9 cellular contexts compared by ENCODE assay signal in the genomic region with DNA sequence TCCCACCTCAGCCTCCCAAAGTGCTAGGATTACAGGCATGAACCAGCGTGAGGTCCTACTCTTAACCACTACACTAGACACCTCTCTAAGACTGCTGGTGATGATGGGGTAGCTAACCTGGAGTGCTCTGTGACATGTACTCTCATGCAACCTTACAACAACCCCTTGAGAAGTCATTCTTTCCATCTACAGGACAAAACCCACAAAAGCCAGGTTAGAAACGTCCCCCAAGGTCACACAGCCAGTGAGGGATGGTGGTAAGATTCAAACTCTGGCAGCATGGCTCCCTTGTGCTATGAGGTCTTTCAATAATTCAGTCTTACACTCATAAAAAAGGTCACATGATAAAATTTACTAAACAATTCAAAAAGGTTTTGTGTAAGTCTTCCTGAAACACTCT.
DNase-seq lines count a peak whose midpoint lies in the region; TF ChIP-seq lines count a peak whose summit lies in the region.
"Had no signal": no experiment of that assay in that cellular context is flagged by ENCODE, and none has a peak within 500 bp of the region (broad histone marks: within the 10 kb centered on the region; RNA-seq: fewer than 3 reads in every experiment).

No MANE protein-coding gene starts in this region.

- H3K4me3 ChIP-seq in HEK293 (ENCODE audit: low read depth, low read length) (no peak overlapping the region), foreskin fibroblast (ENCODE audit: low read depth in 1 of 2, low read length in 2 of 2) (peak overlapping the region; percentile 80 to 93)

- H3K27ac Mint-ChIP-seq in activated CD4-positive, alpha-beta T cell treated with anti-CD3 and anti-CD28 coated beads, Interleukin-2, amount 10 ng/mL, durations not matched to agents 7 days and 5 days: no peak overlapping the region

- CTCF ChIA-PET in HEK293 (lab: Yijun Ruan, JAX): interaction anchor here (0.6 to 1.3 kb wide), 9 partner anchors 13 to 420 kb away, joined by 3 to 7 read pairs (median 3); a partner anchor contains a TSS
- CTCF ChIA-PET in activated CD4-positive, alpha-beta T cell treated with anti-CD3 and anti-CD28 coated beads, Interleukin-2, amount 10 ng/mL, durations not matched to agents 7 days and 5 days (lab: Charles Lee): interaction anchor here (0.7 to 7.3 kb wide), 9 partner anchors 11 to 225 kb away, joined by 3 to 49 read pairs (median 3); no protein-coding TSS in a partner anchor

- no peak overlapping the region; the same call in 1 of the 2 replicates for H3K27ac ChIP-seq in HEK293 (ENCODE audit: extremely low read depth, low read depth, low read length)

- H3K9me3 ChIP-seq in HEK293 (ENCODE audit: control insufficient read depth, insufficient read depth, low read depth, low read length): no peaks in the 10 kb centered on the region

- H3K4me1 Mint-ChIP-seq in activated CD4-positive, alpha-beta T cell treated with anti-CD3 and anti-CD28 coated beads, Interleukin-2, amount 10 ng/mL, durations not matched to agents 7 days and 5 days: peaks cover 26% of the 10 kb centered on the region

- no peaks in the 10 kb centered on the region for H3K36me3 Mint-ChIP-seq in activated CD4-positive, alpha-beta T cell treated with anti-CD3 and anti-CD28 coated beads, Interleukin-2, amount 10 ng/mL, durations not matched to agents 7 days and 5 days (ENCODE audit: low read depth)

- H3K4me1 ChIP-seq in HEK293 (ENCODE audit: control insufficient read depth, insufficient read depth, low read length): peaks cover 11% of the 10 kb centered on the region

- DNase-seq in activated CD4-positive, alpha-beta T cell treated with anti-CD3 and anti-CD28 coated beads, Interleukin-2, amount 10 ng/mL, durations not matched to agents 7 days and 5 days: no peak
- DNase-seq in foreskin fibroblast (peak in 1 of 2 donors; percentile 10), HT-29 (ENCODE audit: low spot score) (no peak), HCEC 1CT (no peak), NCI-H226 (no peak), NCI-H2196 treated with DMSO at 0.1 percent for 48 hours (lab: John Stamatoyannopoulos, UW; ENCODE audit: unreplicated experiment) (no peak)
- DNase-seq in stimulated activated CD8-positive, alpha-beta memory T cell treated with anti-CD3 and anti-CD28 coated beads, Interleukin-4, amount 100 ng/mL, for 48 hours: peak; percentile 34
- DNase-seq: NCI-H524 treated with DMSO at 0.1 percent for 48 hours had no signal

- TF ChIP-seq CTCF in HEK293 (tag by site-specific recombination; IDR thresholded peaks at IDR 0.05) (no peak), foreskin fibroblast (IDR thresholded peaks at IDR 0.05; ENCODE audit: low read depth, low read length) (no peak)

- no peaks in the 10 kb centered on the region for H3K27me3 Mint-ChIP-seq in activated CD4-positive, alpha-beta T cell treated with anti-CD3 and anti-CD28 coated beads, Interleukin-2, amount 10 ng/mL, durations not matched to agents 7 days and 5 days

- H3K9me3 Mint-ChIP-seq in activated CD4-positive, alpha-beta T cell treated with anti-CD3 and anti-CD28 coated beads, Interleukin-2, amount 10 ng/mL, durations not matched to agents 7 days and 5 days: no peaks in the 10 kb centered on the region

- no peaks in the 10 kb centered on the region for H3K36me3 ChIP-seq in HEK293 (ENCODE audit: control insufficient read depth in 2 of 2, insufficient read depth in 1 of 2, low read length in 2 of 2)

- POLR2A ChIA-PET in HEK293 (lab: Yijun Ruan, JAX): interaction anchor here (1.0 to 7.3 kb wide), 3 partner anchors 10 to 96 kb away, joined by 4 to 177 read pairs (median 78); a partner anchor contains a TSS
- POLR2A ChIA-PET in activated CD4-positive, alpha-beta T cell treated with anti-CD3 and anti-CD28 coated beads, Interleukin-2, amount 10 ng/mL, durations not matched to agents 7 days and 5 days (lab: Charles Lee): interaction anchor here (0.6 to 0.7 kb wide), 2 partner anchors 84 to 109 kb away, joined by 3 to 6 read pairs; no protein-coding TSS in a partner anchor

- H3K4me3 Mint-ChIP-seq in activated CD4-positive, alpha-beta T cell treated with anti-CD3 and anti-CD28 coated beads, Interleukin-2, amount 10 ng/mL, durations not matched to agents 7 days and 5 days: peak overlapping the region; percentile 98

TF ChIP-seq in HEK293, 187 proteins besides CTCF, POLR2A, EP300 and RAD21:
- peak; percentile 28; the same call in 1 of the 2 replicates for TF ChIP-seq ZBTB48 (tag by site-specific recombination; IDR thresholded peaks at IDR 0.05)
- no peak for TF ChIP-seq ZNF654 (tag by site-specific recombination; IDR thresholded peaks at IDR 0.05; ENCODE audit: low read depth)
- TF ChIP-seq ZFP37 (tag by site-specific recombination; IDR thresholded peaks at IDR 0.05): no peak
- no peak for TF ChIP-seq REPIN1 (tag by site-specific recombination; IDR thresholded peaks at IDR 0.05; ENCODE audit: low read depth)
- no peak for TF ChIP-seq ZNF112 (tag by site-specific recombination; IDR thresholded peaks at IDR 0.05)
- no peak for TF ChIP-seq ZNF544 (tag by site-specific recombination; IDR thresholded peaks at IDR 0.05)
- TF ChIP-seq ZNF174 (tag by site-specific recombination; IDR thresholded peaks at IDR 0.05): no peak
- no peak for TF ChIP-seq WT1 (tag by site-specific recombination; IDR thresholded peaks at IDR 0.05)
- 0 out of 2 replicates have a peak, but pooled peaks have one; percentile 23 for TF ChIP-seq ZNF335 (tag by site-specific recombination; conservative IDR thresholded peaks at IDR 0.05)
- TF ChIP-seq ZNF2 (tag by site-specific recombination; IDR thresholded peaks at IDR 0.05): no peak
- TF ChIP-seq ZIC2 (tag by site-specific recombination; IDR thresholded peaks at IDR 0.05): no peak
